Comparison of ENCODE assay signal across 17 cellular contexts in genomic region chr1:23215751-23216449, GRCh38. TPM values are rescaled to one million over a fixed set of nuclear protein-coding genes. Genes with fewer than 3 reads are reported as not detected.
A peak's percentile ranks its signal among the peaks of the same experiment; 100 is the strongest.
DNase-seq lines count a peak whose midpoint lies in the region; ATAC-seq and TF ChIP-seq lines count a peak whose summit lies in the region.
"Had no signal": no experiment of that assay in that cellular context is flagged by ENCODE, and none has a peak within 500 bp of the region (broad histone marks: within the 10 kb centered on the region; RNA-seq: fewer than 3 reads in every experiment).

No MANE protein-coding gene starts in this region.

- peak overlapping the region; percentile 84 for H3K4me2 ChIP-seq in neural progenitor cell

- peaks cover 5% of the 10 kb centered on the region for H4K20me1 ChIP-seq in neural progenitor cell (ENCODE audit: low read depth)

- no peak overlapping the region for H2AFZ ChIP-seq in neural progenitor cell (replicated peaks)

- no peak for TF ChIP-seq CTCF in chondrocyte (IDR thresholded peaks at IDR 0.05)
- no peak for TF ChIP-seq CTCF in neural progenitor cell (IDR thresholded peaks at IDR 0.05)

- no peaks in the 10 kb centered on the region for H3K9me3 ChIP-seq in neural progenitor cell (ENCODE audit: low read depth)
- H3K9me3 ChIP-seq: tibial nerve had no signal

- H3K36me3 ChIP-seq in neural progenitor cell, result no peaks in the 10 kb centered on the region
- H3K36me3 ChIP-seq: tibial nerve had no signal

- H3K36me3 Mint-ChIP-seq in chondrocyte (ENCODE audit: low read depth) (no peaks in the 10 kb centered on the region), neural progenitor cell (no peaks in the 10 kb centered on the region)
- H3K36me3 Mint-ChIP-seq: CD4-positive, CD25-positive, alpha-beta regulatory T cell had no signal

- peaks cover 19% of the 10 kb centered on the region for H3K4me1 Mint-ChIP-seq in chondrocyte (ENCODE audit: low read depth)
- H3K4me1 Mint-ChIP-seq in neural progenitor cell, result peaks cover 14% of the 10 kb centered on the region

- DNase-seq in DMS53 (lab: John Stamatoyannopoulos, UW) (peak; percentile 25), DMS53 treated with DMSO at 0.1 percent for 48 hours (lab: John Stamatoyannopoulos, UW; ENCODE audit: unreplicated experiment) (no peak), HuH-7 (ENCODE audit: low spot score) (peak; percentile 31), chondrocyte (ENCODE audit: low spot score) (no peak), neural progenitor cell (ENCODE audit: low spot score) (no peak), medulla oblongata (ENCODE audit: extremely low spot score) (no peak), DMS 273 (lab: John Stamatoyannopoulos, UW; ENCODE audit: unreplicated experiment) (no peak)
- DNase-seq: amniotic stem cell, kidney glomerular epithelial cell, NCI-H1092 treated with DMSO at 0.1 percent for 48 hours had no signal

- no peak overlapping the region for H3K27ac Mint-ChIP-seq in chondrocyte (ENCODE audit: unreplicated experiment)
- H3K27ac Mint-ChIP-seq in neural progenitor cell, result no peak overlapping the region
- H3K27ac Mint-ChIP-seq: CD4-positive, CD25-positive, alpha-beta regulatory T cell had no signal

- H3K27me3 ChIP-seq in neural progenitor cell, result peaks cover 31% of the 10 kb centered on the region

- peaks cover 20% of the 10 kb centered on the region for H3F3A ChIP-seq in neural progenitor cell (ENCODE audit: low read depth)

- H3K4me3 ChIP-seq in neural progenitor cell, result no peak overlapping the region

- H3K4me3 Mint-ChIP-seq in chondrocyte (ENCODE audit: unreplicated experiment) (peak overlapping the region; percentile 49), neural progenitor cell (peak overlapping the region; percentile 77)

- no peaks in the 10 kb centered on the region for H3K27me3 Mint-ChIP-seq in chondrocyte (ENCODE audit: low read depth)
- peaks cover 37% of the 10 kb centered on the region for H3K27me3 Mint-ChIP-seq in neural progenitor cell (ENCODE audit: insufficient read depth, low read depth)

- H3K4me1 ChIP-seq in neural progenitor cell, result no peaks in the 10 kb centered on the region

- no peak overlapping the region for H3K27ac ChIP-seq in neural progenitor cell
- H3K27ac ChIP-seq: 22Rv1, epithelial cell of prostate, tibial nerve had no signal

- ATAC-seq in GM21717 (IDR thresholded peaks at IDR 0.05; ENCODE audit: unreplicated experiment), result no peak

- no peaks in the 10 kb centered on the region for H3K79me2 ChIP-seq in neural progenitor cell (ENCODE audit: low read depth)

- H3K9me3 Mint-ChIP-seq in chondrocyte (ENCODE audit: low read depth), result no peaks in the 10 kb centered on the region
- H3K9me3 Mint-ChIP-seq in neural progenitor cell, result peaks cover 2% of the 10 kb centered on the region

- no peak overlapping the region for H3K9ac ChIP-seq in neural progenitor cell

RNA-seq across cellular contexts. Expression of gene HTR1D, which starts 1.4 kb away (rescaled TPM):
- total RNA-seq in chondrocyte, result 2.1 to 3.7 TPM (median 2.3 TPM) in 3 replicates
- total RNA-seq in neural progenitor cell (ENCODE audit: low replicate concordance), result 1.1 and 2.0 TPM in 2 replicates
- total RNA-seq: CD4-positive, CD25-positive, alpha-beta regulatory T cell; OCI-LY7; right cardiac atrium had no signal

RNA-seq across cellular contexts. Expression of gene LUZP1, which starts 47.2 kb away (rescaled TPM):
- total RNA-seq in chondrocyte (55.5 to 67.7 TPM (median 58.0 TPM) in 3 replicates), neural progenitor cell (ENCODE audit: low replicate concordance) (38.0 and 39.1 TPM in 2 replicates)

Comparison
In these comparisons a context has a peak if more than half of its experiments do, and no peak if none do; other contexts are left out.
1. DNase-seq: peak in DMS53 (single experiment) and HuH-7 (single experiment); none in DMS53 treated with DMSO at 0.1 percent for 48 hours (single experiment), chondrocyte (single experiment), neural progenitor cell (single experiment), medulla oblongata (single experiment) and DMS 273 (single experiment).